13 cellular contexts compared by ENCODE assay signal in the genomic region with DNA sequence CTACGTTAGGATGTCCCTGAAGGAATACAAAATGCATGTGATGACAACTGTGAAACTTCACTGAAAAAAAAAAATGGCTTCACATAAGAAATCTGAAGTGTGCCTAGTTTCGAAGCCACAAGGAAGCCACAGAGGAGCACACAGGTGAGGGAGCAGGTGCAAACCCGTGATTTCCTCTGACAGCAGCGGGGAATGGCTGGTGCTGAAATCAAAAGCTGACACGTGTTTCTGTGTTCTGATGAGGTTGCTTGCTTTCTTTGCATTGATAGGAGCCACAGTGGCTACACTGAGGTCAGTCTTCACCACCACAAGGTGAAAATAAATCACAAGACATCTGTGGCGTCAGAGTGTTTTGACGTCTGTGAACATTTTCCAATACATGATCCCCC.
DNase-seq lines count a peak whose midpoint lies in the region; ATAC-seq lines count a peak whose summit lies in the region.
"Had no signal": no experiment of that assay in that cellular context is flagged by ENCODE, and none has a peak within 500 bp of the region (broad histone marks: within the 10 kb centered on the region; RNA-seq: fewer than 3 reads in every experiment).

No MANE protein-coding gene starts in this region.

- intact Hi-C loops in activated CD4-positive, alpha-beta memory T cell treated with anti-CD3 and anti-CD28 coated beads for 36 hours (cut with micrococcal nuclease) = loop anchor here (1.0 to 10.0 kb wide), 2 partner anchors 58 to 116 kb away; partner anchors contain the start of gene SUSD4

- peaks cover 12 to 38% (median 22%) of the 10 kb centered on the region in 3 donors for H3K4me1 Mint-ChIP-seq in CD8-positive, alpha-beta memory T cell
- H3K4me1 Mint-ChIP-seq in activated CD4-positive, alpha-beta memory T cell treated with anti-CD3 and anti-CD28 coated beads for 36 hours (ENCODE audit: low read depth) = peaks cover 30% of the 10 kb centered on the region

- H3K4me1 ChIP-seq in CD8-positive, alpha-beta memory T cell (ENCODE audit: insufficient read depth, low read length) = peaks cover 37% of the 10 kb centered on the region

- H3K9me3 ChIP-seq in CD8-positive, alpha-beta memory T cell (ENCODE audit: low read length) = no peaks in the 10 kb centered on the region

- H3K27me3 Mint-ChIP-seq in CD8-positive, alpha-beta memory T cell = peaks cover 7 to 21% of the 10 kb centered on the region in 2 donors
- H3K27me3 Mint-ChIP-seq in activated CD4-positive, alpha-beta memory T cell treated with anti-CD3 and anti-CD28 coated beads for 36 hours = no peaks in the 10 kb centered on the region

- CTCF ChIA-PET in CD8-positive, alpha-beta memory T cell (lab: Charles Lee) = no interaction called here
- CTCF ChIA-PET in activated CD4-positive, alpha-beta memory T cell treated with anti-CD3 and anti-CD28 coated beads for 36 hours (lab: Charles Lee) = interaction anchor here (1.2 kb wide), 1 partner anchor 125 kb away, joined by 6 read pairs; no protein-coding TSS in a partner anchor

- no peak overlapping the region for H3K4me3 ChIP-seq in CD8-positive, alpha-beta memory T cell (ENCODE audit: low read length)

- H3K4me3 Mint-ChIP-seq in CD8-positive, alpha-beta memory T cell = peak overlapping the region; percentile 15 to 62 (median 28)
- H3K4me3 Mint-ChIP-seq in activated CD4-positive, alpha-beta memory T cell treated with anti-CD3 and anti-CD28 coated beads for 36 hours = no peak overlapping the region

- no peaks in the 10 kb centered on the region for H3K36me3 ChIP-seq in CD8-positive, alpha-beta memory T cell (ENCODE audit: insufficient read depth, low read length)

- H3K27ac Mint-ChIP-seq in CD8-positive, alpha-beta memory T cell = peak overlapping the region; percentile 20 to 96 (median 84)
- no peak overlapping the region for H3K27ac Mint-ChIP-seq in activated CD4-positive, alpha-beta memory T cell treated with anti-CD3 and anti-CD28 coated beads for 36 hours

- no peak overlapping the region for H3K27ac ChIP-seq in CD8-positive, alpha-beta memory T cell (ENCODE audit: low read depth, low read length)

- no peaks in the 10 kb centered on the region for H3K9me3 Mint-ChIP-seq in CD8-positive, alpha-beta memory T cell
- H3K9me3 Mint-ChIP-seq in activated CD4-positive, alpha-beta memory T cell treated with anti-CD3 and anti-CD28 coated beads for 36 hours = peaks cover 4% of the 10 kb centered on the region

- peak; percentile 69 for DNase-seq in NCI-H748 (lab: John Stamatoyannopoulos, UW; ENCODE audit: unreplicated experiment)
- DNase-seq in NCI-H748 treated with DMSO at 0.1 percent for 48 hours (lab: John Stamatoyannopoulos, UW) = no peak
- DNase-seq in CD8-positive, alpha-beta memory T cell = peak; percentile 11 to 77 (median 52)
- peak; percentile 46 for DNase-seq in activated CD4-positive, alpha-beta memory T cell treated with anti-CD3 and anti-CD28 coated beads for 36 hours
- DNase-seq in effector CD4-positive, alpha-beta T cell = peak; percentile 36
- no peak for DNase-seq in NCI-H128 (lab: John Stamatoyannopoulos, UW; ENCODE audit: unreplicated experiment)
- DNase-seq in SKM-1 treated with dmso at 0.1 percent for 144 hours (lab: John Stamatoyannopoulos, UW; ENCODE audit: unreplicated experiment) = no peak
- DNase-seq: ACHN, NCI-H1092, NCI-H524, nucleus accumbens, SW 1271 had no signal

- H3K27me3 ChIP-seq in CD8-positive, alpha-beta memory T cell (ENCODE audit: insufficient read depth, low read length, poor library complexity, severe bottlenecking) = no peaks in the 10 kb centered on the region

- H3K36me3 Mint-ChIP-seq in CD8-positive, alpha-beta memory T cell = peaks cover 0 to 5% (median 5%) of the 10 kb centered on the region in 3 donors
- no peaks in the 10 kb centered on the region for H3K36me3 Mint-ChIP-seq in activated CD4-positive, alpha-beta memory T cell treated with anti-CD3 and anti-CD28 coated beads for 36 hours

- POLR2A ChIA-PET in CD8-positive, alpha-beta memory T cell (lab: Charles Lee) = no interaction called here
- POLR2A ChIA-PET in activated CD4-positive, alpha-beta memory T cell treated with anti-CD3 and anti-CD28 coated beads for 36 hours (lab: Charles Lee) = no interaction called here

- ATAC-seq in GM18511 (IDR thresholded peaks at IDR 0.05; ENCODE audit: unreplicated experiment) = no peak

Comparison
In these comparisons a context has a peak if more than half of its experiments do, and no peak if none do; other contexts are left out.
1. DNase-seq: peak in NCI-H748 (single experiment), CD8-positive, alpha-beta memory T cell (5 of 5), activated CD4-positive, alpha-beta memory T cell treated with anti-CD3 and anti-CD28 coated beads for 36 hours (single experiment) and effector CD4-positive, alpha-beta T cell (single experiment); none in NCI-H748 treated with DMSO at 0.1 percent for 48 hours (single experiment), NCI-H128 (single experiment) and SKM-1 treated with dmso at 0.1 percent for 144 hours (single experiment).